2 cellular contexts compared by ENCODE assay signal in genomic region chr15:55742927-55743614, GRCh38.
A peak's percentile ranks its signal among the peaks of the same experiment; 100 is the strongest.
TF ChIP-seq lines count a peak whose summit lies in the region.

TSS of gene PRTG (minus strand) at chr15:55743152. CDS start at chr15:55742931, 221 bp downstream.

TF ChIP-seq in A549, 52 proteins besides CTCF, POLR2A, EP300 and RAD21 (continued from another document):
- TF ChIP-seq REST (IDR thresholded peaks at IDR 0.05) (peak; percentile 92), BCL3 (IDR thresholded peaks at IDR 0.05) (peak; percentile 71; the same call in 2 of the 3 replicates), RARB (CRISPR knock-in tag; IDR thresholded peaks at IDR 0.05) (no peak), TFCP2L1 (CRISPR knock-in tag; IDR thresholded peaks at IDR 0.05) (peak; percentile 86; the same call in 1 of the 2 replicates)

TF ChIP-seq in HepG2, 621 proteins besides CTCF, POLR2A, EP300 and RAD21 (continued from another document and continues in another):
- TF ChIP-seq AHDC1 (CRISPR knock-in tag; IDR thresholded peaks at IDR 0.05; ENCODE audit: borderline replicate concordance) (no peak), MYNN (CRISPR knock-in tag; IDR thresholded peaks at IDR 0.05; ENCODE audit: low read depth) (0 out of 2 replicates have a peak, but pooled peaks have one; percentile 62), ZNF788 (CRISPR knock-in tag; IDR thresholded peaks at IDR 0.05; ENCODE audit: borderline replicate concordance) (peak; percentile 44; the same call in 1 of the 2 replicates), PHF8 (CRISPR knock-in tag; IDR thresholded peaks at IDR 0.05) (peak; percentile 79), IRF9 (CRISPR knock-in tag; IDR thresholded peaks at IDR 0.05; ENCODE audit: borderline replicate concordance) (peak; percentile 71; the same call in 1 of the 2 replicates), ZBTB7B (CRISPR knock-in tag; IDR thresholded peaks at IDR 0.05) (peak; percentile 91), ZNF264 (CRISPR knock-in tag; IDR thresholded peaks at IDR 0.05) (0 out of 2 replicates have a peak, but pooled peaks have one; percentile 24), MAF1 (CRISPR knock-in tag; IDR thresholded peaks at IDR 0.05; ENCODE audit: borderline replicate concordance) (peak; percentile 77), HINFP (CRISPR knock-in tag; IDR thresholded peaks at IDR 0.05; ENCODE audit: low read depth) (peak; percentile 84), CHCHD3 (CRISPR knock-in tag; IDR thresholded peaks at IDR 0.05) (0 out of 2 replicates have a peak, but pooled peaks have one; percentile 42), ZNF687 (CRISPR knock-in tag; IDR thresholded peaks at IDR 0.05) (peak; percentile 78), ZFP37 (CRISPR knock-in tag; IDR thresholded peaks at IDR 0.05; ENCODE audit: borderline replicate concordance) (0 out of 2 replicates have a peak, but pooled peaks have one; percentile 59), CREB3 (CRISPR knock-in tag; IDR thresholded peaks at IDR 0.05) (0 out of 2 replicates have a peak, but pooled peaks have one; percentile 28), KDM6A (CRISPR knock-in tag; IDR thresholded peaks at IDR 0.05; ENCODE audit: low read depth) (no peak), ZNF879 (CRISPR knock-in tag; IDR thresholded peaks at IDR 0.05) (0 out of 2 replicates have a peak, but pooled peaks have one; percentile 37), RBFOX2 (IDR thresholded peaks at IDR 0.05; ENCODE audit: low read depth, low read length) (peak; percentile 88), TARDBP (CRISPR knock-in tag; IDR thresholded peaks at IDR 0.05) (peak; percentile 51; the same call in 1 of the 2 replicates), SOX6 (IDR thresholded peaks at IDR 0.05) (no peak), SOX6 (CRISPR knock-in tag; IDR thresholded peaks at IDR 0.05) (peak; percentile 58), TFDP1 (CRISPR knock-in tag; IDR thresholded peaks at IDR 0.05; ENCODE audit: borderline replicate concordance) (peak; percentile 16; the same call in 1 of the 2 replicates), ARHGAP35 (CRISPR knock-in tag; IDR thresholded peaks at IDR 0.05; ENCODE audit: borderline replicate concordance) (no peak), ARNT (IDR thresholded peaks at IDR 0.05) (no peak), PAXIP1 (CRISPR knock-in tag; conservative IDR thresholded peaks at IDR 0.05) (peak; percentile 53; the same call in 1 of the 2 replicates), ZBTB25 (CRISPR knock-in tag; IDR thresholded peaks at IDR 0.05) (0 out of 2 replicates have a peak, but pooled peaks have one; percentile 45), ZBTB7A (CRISPR knock-in tag; IDR thresholded peaks at IDR 0.05) (peak; percentile 97), MTF2 (CRISPR knock-in tag; IDR thresholded peaks at IDR 0.05; ENCODE audit: borderline replicate concordance) (no peak), ZNF484 (CRISPR knock-in tag; IDR thresholded peaks at IDR 0.05; ENCODE audit: borderline replicate concordance, low read depth) (no peak), MYC (CRISPR knock-in tag; IDR thresholded peaks at IDR 0.05; ENCODE audit: borderline replicate concordance) (peak; percentile 85), ZBTB26 (CRISPR knock-in tag; IDR thresholded peaks at IDR 0.05; ENCODE audit: borderline replicate concordance) (0 out of 2 replicates have a peak, but pooled peaks have one; percentile 26), NCOA1 (CRISPR knock-in tag; IDR thresholded peaks at IDR 0.05) (no peak)
